12 cellular contexts compared by ENCODE assay signal in genomic region chr18:13379062-13379800, GRCh38.
DNase-seq lines count a peak whose midpoint lies in the region; ATAC-seq, FAIRE-seq and TF ChIP-seq lines count a peak whose summit lies in the region.
"Had no signal": no experiment of that assay in that cellular context is flagged by ENCODE, and none has a peak within 500 bp of the region (broad histone marks: within the 10 kb centered on the region; RNA-seq: fewer than 3 reads in every experiment).

No MANE protein-coding gene starts in this region.

- H4K8ac ChIP-seq in neuronal stem cell (ENCODE audit: low read depth, low read length) = no peak overlapping the region

- H2BK12ac ChIP-seq in neuronal stem cell (ENCODE audit: low read length) = no peak overlapping the region

- no peaks in the 10 kb centered on the region for H3K9me3 Mint-ChIP-seq in T-helper 1 cell treated with Interleukin-12 subunit alpha and Interleukin-12 subunit beta and Interleukin-4 antibody, amounts not matched to agents 30 μg/mL and 1 μg/mL, for 36 hours
- H3K9me3 Mint-ChIP-seq in effector memory CD8-positive, alpha-beta T cell = no peaks in the 10 kb centered on the region

- no peak overlapping the region for H2AFZ ChIP-seq in neuronal stem cell (ENCODE audit: low read length)

- H3K36me3 ChIP-seq in neuronal stem cell (replicated peaks in 1 of 2; ENCODE audit: control insufficient read depth in 2 of 2, insufficient read depth in 2 of 2, low read length in 2 of 2) = no peaks in the 10 kb centered on the region
- H3K36me3 ChIP-seq in kidney (ENCODE audit: control insufficient read depth in 1 of 2, insufficient read depth in 2 of 2, low read length in 2 of 2) = no peaks in the 10 kb centered on the region
- H3K36me3 ChIP-seq: transverse colon had no signal

- no peak for DNase-seq in T-helper 1 cell
- peak; percentile 86 for DNase-seq in NCI-H345 treated with DMSO at 0.1 percent for 48 hours (lab: John Stamatoyannopoulos, UW; ENCODE audit: unreplicated experiment)
- DNase-seq in effector memory CD8-positive, alpha-beta T cell = no peak
- DNase-seq in retina = peak; percentile 86
- DNase-seq in activated gamma-delta T cell (lab: John Stamatoyannopoulos, UW) = no peak
- no peak for DNase-seq in neuronal stem cell (ENCODE audit: low spot score)
- no peak for DNase-seq in kidney
- DNase-seq: transverse colon had no signal

- WGBS in neuronal stem cell (ENCODE audit: extremely low coverage in 2 of 2, insufficient read length in 2 of 2, insufficient replicate concordance in 1 of 2), 2 donors = no CpG with 5 or more reads among the region's 7 CpGs

- no peak for ATAC-seq in effector memory CD8-positive, alpha-beta T cell (replicated peaks)
- ATAC-seq: Panc1 had no signal

- H3K27ac ChIP-seq in neuronal stem cell (replicated peaks; ENCODE audit: low read length) (no peak overlapping the region), kidney (ENCODE audit: low read depth in 2 of 2, low read length in 2 of 2) (no peak overlapping the region)
- H3K27ac ChIP-seq: KMS-11 had no signal

- FAIRE-seq in kidney (lab: Jason Lieb, UNC) = no peak
- FAIRE-seq: GM12892 had no signal

- no peak overlapping the region for H3K18ac ChIP-seq in neuronal stem cell (ENCODE audit: low read length)

- H3K4me3 Mint-ChIP-seq in T-helper 1 cell treated with Interleukin-12 subunit alpha and Interleukin-12 subunit beta and Interleukin-4 antibody, amounts not matched to agents 30 μg/mL and 1 μg/mL, for 36 hours = no peak overlapping the region
- H3K4me3 Mint-ChIP-seq in effector memory CD8-positive, alpha-beta T cell = no peak overlapping the region

- H3K27me3 ChIP-seq in neuronal stem cell (ENCODE audit: control insufficient read depth in 3 of 3, insufficient read depth in 3 of 3, low read depth in 1 of 3, low read length in 3 of 3) = peaks cover 0 to 11% (median 0%) of the 10 kb centered on the region in 3 experiments
- H3K27me3 ChIP-seq: transverse colon had no signal

- no peak overlapping the region for H2BK5ac ChIP-seq in neuronal stem cell (ENCODE audit: low read length)

- H3K4me2 ChIP-seq in neuronal stem cell (ENCODE audit: insufficient read depth, low read length, poor library complexity, severe bottlenecking) = no peak overlapping the region
- H3K4me2 ChIP-seq: KMS-11 had no signal

- H3K27me3 Mint-ChIP-seq in T-helper 1 cell treated with Interleukin-12 subunit alpha and Interleukin-12 subunit beta and Interleukin-4 antibody, amounts not matched to agents 30 μg/mL and 1 μg/mL, for 36 hours (ENCODE audit: low read depth) = peaks cover 4% of the 10 kb centered on the region
- no peaks in the 10 kb centered on the region for H3K27me3 Mint-ChIP-seq in effector memory CD8-positive, alpha-beta T cell

- H3K4ac ChIP-seq in neuronal stem cell (ENCODE audit: low read length) = no peak overlapping the region

- no peak overlapping the region for H4K91ac ChIP-seq in neuronal stem cell (ENCODE audit: low read depth, low read length, poor library complexity)

- no peaks in the 10 kb centered on the region for H3K79me1 ChIP-seq in neuronal stem cell (ENCODE audit: low read depth, low read length)

- no peak overlapping the region for H3K9ac ChIP-seq in neuronal stem cell (ENCODE audit: low read depth, low read length, poor library complexity)
- H3K9ac ChIP-seq in kidney (ENCODE audit: low read length in 2 of 2) = no peak overlapping the region
- H3K9ac ChIP-seq: KMS-11 had no signal

- intact Hi-C loops in kidney (cut with DNase I) = no loop called here

- H2AK5ac ChIP-seq in neuronal stem cell (ENCODE audit: low read depth, low read length) = no peak overlapping the region

- H2BK120ac ChIP-seq in neuronal stem cell (ENCODE audit: low read depth, low read length) = no peak overlapping the region

- H3K23ac ChIP-seq in neuronal stem cell (ENCODE audit: low read depth, low read length, poor library complexity) = no peak overlapping the region

- peaks cover 13 to 14% of the 10 kb centered on the region in 2 donors for H3K4me1 ChIP-seq in neuronal stem cell (ENCODE audit: control insufficient read depth in 2 of 2, insufficient read depth in 1 of 2, low read depth in 1 of 2, low read length in 2 of 2)
- peaks cover 17 to 29% of the 10 kb centered on the region in 2 donors for H3K4me1 ChIP-seq in kidney (ENCODE audit: control insufficient read depth in 1 of 2, insufficient read depth in 1 of 2, low read depth in 1 of 2, low read length in 2 of 2)

- H3K9me3 ChIP-seq in neuronal stem cell (replicated peaks in 1 of 2; ENCODE audit: control insufficient read depth in 2 of 2, insufficient read depth in 1 of 2, low read depth in 1 of 2, low read length in 2 of 2) (no peaks in the 10 kb centered on the region), kidney (ENCODE audit: control insufficient read depth in 1 of 2, low read length in 2 of 2) (no peaks in the 10 kb centered on the region)
- H3K9me3 ChIP-seq: transverse colon had no signal

- H3K4me1 Mint-ChIP-seq in T-helper 1 cell treated with Interleukin-12 subunit alpha and Interleukin-12 subunit beta and Interleukin-4 antibody, amounts not matched to agents 30 μg/mL and 1 μg/mL, for 36 hours (ENCODE audit: low read depth) = peaks cover 71% of the 10 kb centered on the region
- H3K4me1 Mint-ChIP-seq in effector memory CD8-positive, alpha-beta T cell (ENCODE audit: low read depth in 2 of 2) = peaks cover 19 to 28% of the 10 kb centered on the region in 2 donors

- H2BK15ac ChIP-seq in neuronal stem cell (ENCODE audit: low read length) = no peak overlapping the region

- peak overlapping the region; percentile 12 for H3K27ac Mint-ChIP-seq in T-helper 1 cell treated with Interleukin-12 subunit alpha and Interleukin-12 subunit beta and Interleukin-4 antibody, amounts not matched to agents 30 μg/mL and 1 μg/mL, for 36 hours
- peak overlapping the region; percentile 9 to 32 for H3K27ac Mint-ChIP-seq in effector memory CD8-positive, alpha-beta T cell

- no peak for TF ChIP-seq CTCF in kidney (IDR thresholded peaks at IDR 0.05; ENCODE audit: borderline replicate concordance, extremely low read depth, insufficient read depth)

- no peaks in the 10 kb centered on the region for H3K36me3 Mint-ChIP-seq in T-helper 1 cell treated with Interleukin-12 subunit alpha and Interleukin-12 subunit beta and Interleukin-4 antibody, amounts not matched to agents 30 μg/mL and 1 μg/mL, for 36 hours (ENCODE audit: low read depth)
- H3K36me3 Mint-ChIP-seq in effector memory CD8-positive, alpha-beta T cell (ENCODE audit: insufficient read depth) = peaks cover 17% of the 10 kb centered on the region

- H3K4me3 ChIP-seq in neuronal stem cell (ENCODE audit: low read length in 2 of 2) (no peak overlapping the region), kidney (ENCODE audit: low read length in 2 of 2) (no peak overlapping the region)
- H3K4me3 ChIP-seq: transverse colon had no signal

- no peak overlapping the region for H3K14ac ChIP-seq in neuronal stem cell (ENCODE audit: low read length)

Comparison
In these comparisons a context has a peak if more than half of its experiments do, and no peak if none do; other contexts are left out.
1. DNase-seq: peak in NCI-H345 treated with DMSO at 0.1 percent for 48 hours (single experiment) and retina (single experiment); none in T-helper 1 cell (0 of 5), effector memory CD8-positive, alpha-beta T cell (0 of 3), activated gamma-delta T cell (single experiment), neuronal stem cell (single experiment) and kidney (single experiment).